In genomic region chr6:151689499-151690201, GRCh38 we compare ENCODE assay signal across 13 cellular contexts.
DNase-seq lines count a peak whose midpoint lies in the region; ATAC-seq and TF ChIP-seq lines count a peak whose summit lies in the region.
"Had no signal": no experiment of that assay in that cellular context is flagged by ENCODE, and none has a peak within 500 bp of the region (broad histone marks: within the 10 kb centered on the region; RNA-seq: fewer than 3 reads in every experiment).

No MANE protein-coding gene starts in this region.

- H3K36me3 ChIP-seq in tibial nerve: no peaks in the 10 kb centered on the region
- H3K36me3 ChIP-seq: BE2C, Peyer's patch had no signal

- H3K4me3 Mint-ChIP-seq in activated naive CD8-positive, alpha-beta T cell treated with anti-CD3 and anti-CD28 coated beads, Interleukin-2, amount 10 ng/mL, durations not matched to agents 7 days and 5 days: peak overlapping the region; percentile 73
- H3K4me3 Mint-ChIP-seq in activated naive CD8-positive, alpha-beta T cell treated with anti-CD3 and anti-CD28 coated beads for 36 hours: no peak overlapping the region
- H3K4me3 Mint-ChIP-seq: nephron had no signal

- ATAC-seq in activated naive CD8-positive, alpha-beta T cell treated with anti-CD3 and anti-CD28 coated beads, Interleukin-2, amount 10 ng/mL, durations not matched to agents 7 days and 5 days (ENCODE audit: low read depth): no peak
- no peak for ATAC-seq in HG03469 (IDR thresholded peaks at IDR 0.05; ENCODE audit: unreplicated experiment)

- POLR2A ChIA-PET in activated naive CD8-positive, alpha-beta T cell treated with anti-CD3 and anti-CD28 coated beads, Interleukin-2, amount 10 ng/mL, durations not matched to agents 7 days and 5 days (lab: Charles Lee): interaction anchor here (1.0 kb wide), 1 partner anchor 9 kb away, joined by 4 read pairs; no protein-coding TSS in a partner anchor

- DNase-seq in activated naive CD8-positive, alpha-beta T cell treated with anti-CD3 and anti-CD28 coated beads, Interleukin-2, amount 10 ng/mL, durations not matched to agents 7 days and 5 days: no peak
- DNase-seq in activated naive CD8-positive, alpha-beta T cell treated with anti-CD3 and anti-CD28 coated beads for 36 hours: no peak
- DNase-seq in SK-MEL-5 (ENCODE audit: low read depth, low spot score) (peak; percentile 42), left kidney (ENCODE audit: low read depth, low spot score) (peak; percentile 30), tibial nerve (ENCODE audit: low spot score in 2 of 2) (no peak), NCI-H82 (lab: John Stamatoyannopoulos, UW) (no peak), foreskin fibroblast (no peak)
- DNase-seq: BE2C, Kasumi-1, Peyer's patch had no signal

- peaks cover 5% of the 10 kb centered on the region for H3K27me3 Mint-ChIP-seq in activated naive CD8-positive, alpha-beta T cell treated with anti-CD3 and anti-CD28 coated beads, Interleukin-2, amount 10 ng/mL, durations not matched to agents 7 days and 5 days
- H3K27me3 Mint-ChIP-seq in activated naive CD8-positive, alpha-beta T cell treated with anti-CD3 and anti-CD28 coated beads for 36 hours: peaks cover 4% of the 10 kb centered on the region

- WGBS in tibial nerve, 2 donors: 61 to 65% methylated on average over 5 of the region's 5 CpGs

- TF ChIP-seq CTCF in tibial nerve (IDR thresholded peaks at IDR 0.05): no peak
- no peak for TF ChIP-seq CTCF in foreskin fibroblast (IDR thresholded peaks at IDR 0.05; ENCODE audit: low read depth, low read length)

- peak overlapping the region; percentile 48 to 94 (median 77) for H3K27ac ChIP-seq in tibial nerve

- no peaks in the 10 kb centered on the region for H3K36me3 Mint-ChIP-seq in activated naive CD8-positive, alpha-beta T cell treated with anti-CD3 and anti-CD28 coated beads, Interleukin-2, amount 10 ng/mL, durations not matched to agents 7 days and 5 days
- no peaks in the 10 kb centered on the region for H3K36me3 Mint-ChIP-seq in activated naive CD8-positive, alpha-beta T cell treated with anti-CD3 and anti-CD28 coated beads for 36 hours

- no peak for TF ChIP-seq POLR2A in tibial nerve (IDR thresholded peaks at IDR 0.05)

- peaks cover 0 to 11% (median 0%) of the 10 kb centered on the region in 4 donors for H3K4me1 ChIP-seq in tibial nerve
- H3K4me1 ChIP-seq: BE2C, Peyer's patch had no signal

- H3K4me3 ChIP-seq in tibial nerve (peak overlapping the region in 2 of 4 donors; percentile 4 to 40), foreskin fibroblast (ENCODE audit: low read depth in 1 of 2, low read length in 2 of 2) (no peak overlapping the region)
- H3K4me3 ChIP-seq: smooth muscle cell had no signal

- no peak overlapping the region for H3K27ac Mint-ChIP-seq in activated naive CD8-positive, alpha-beta T cell treated with anti-CD3 and anti-CD28 coated beads, Interleukin-2, amount 10 ng/mL, durations not matched to agents 7 days and 5 days
- no peak overlapping the region for H3K27ac Mint-ChIP-seq in activated naive CD8-positive, alpha-beta T cell treated with anti-CD3 and anti-CD28 coated beads for 36 hours

- no peaks in the 10 kb centered on the region for H3K27me3 ChIP-seq in tibial nerve
- H3K27me3 ChIP-seq: BE2C, Peyer's patch had no signal

- peaks cover 16% of the 10 kb centered on the region for H3K4me1 Mint-ChIP-seq in activated naive CD8-positive, alpha-beta T cell treated with anti-CD3 and anti-CD28 coated beads, Interleukin-2, amount 10 ng/mL, durations not matched to agents 7 days and 5 days
- H3K4me1 Mint-ChIP-seq in activated naive CD8-positive, alpha-beta T cell treated with anti-CD3 and anti-CD28 coated beads for 36 hours: peaks cover 16% of the 10 kb centered on the region

- H3K9me3 Mint-ChIP-seq in activated naive CD8-positive, alpha-beta T cell treated with anti-CD3 and anti-CD28 coated beads, Interleukin-2, amount 10 ng/mL, durations not matched to agents 7 days and 5 days: no peaks in the 10 kb centered on the region
- H3K9me3 Mint-ChIP-seq in activated naive CD8-positive, alpha-beta T cell treated with anti-CD3 and anti-CD28 coated beads for 36 hours: no peaks in the 10 kb centered on the region
- H3K9me3 Mint-ChIP-seq: nephron had no signal

- H3K9me3 ChIP-seq in tibial nerve: no peaks in the 10 kb centered on the region
- H3K9me3 ChIP-seq: BE2C, Peyer's patch had no signal

- TF ChIP-seq EP300 in tibial nerve (IDR thresholded peaks at IDR 0.05): no peak

- in situ Hi-C loops in SK-MEL-5 (cut with HindIII; ENCODE audit: low pct_unique_long_range_greater_than_20kb, low sequenced_read_pairs): no loop called here

Comparison
In these comparisons a context has a peak if more than half of its experiments do, and no peak if none do; other contexts are left out.
1. DNase-seq: peak in SK-MEL-5 (single experiment) and left kidney (single experiment); none in activated naive CD8-positive, alpha-beta T cell treated with anti-CD3 and anti-CD28 coated beads, Interleukin-2, amount 10 ng/mL, durations not matched to agents 7 days and 5 days (single experiment), activated naive CD8-positive, alpha-beta T cell treated with anti-CD3 and anti-CD28 coated beads for 36 hours (single experiment), tibial nerve (0 of 2), NCI-H82 (single experiment) and foreskin fibroblast (0 of 2).